ENCODE assay signal across 8 cellular contexts in genomic region chr9:129834489-129835127, GRCh38. TPM values are rescaled to one million over a fixed set of nuclear protein-coding genes. Genes with fewer than 3 reads are reported as not detected.
DNase-seq lines count a peak whose midpoint lies in the region; ATAC-seq, FAIRE-seq and TF ChIP-seq lines count a peak whose summit lies in the region.

No MANE protein-coding gene starts in this region.

- H3K4me3 ChIP-seq in astrocyte of the cerebellum (ENCODE audit: low read depth, low read length): peak overlapping the region; percentile 76
- peak overlapping the region; percentile 76 to 99 (median 99) for H3K4me3 ChIP-seq in keratinocyte (ENCODE audit: control insufficient read depth in 2 of 3, extremely low read depth in 1 of 3, insufficient read depth in 2 of 3, low read depth in 1 of 3, low read length in 3 of 3)

- H3K27me3 ChIP-seq in keratinocyte (ENCODE audit: control insufficient read depth, extremely low read depth, insufficient read depth, low read length): no peaks in the 10 kb centered on the region

- H3K9me3 Mint-ChIP-seq in stimulated activated effector memory CD8-positive, alpha-beta T cell treated with anti-CD3 and anti-CD28 coated beads, Interleukin-12 subunit alpha, Interleukin-12 subunit beta, amount 100 ng/mL, for 72 hours: no peaks in the 10 kb centered on the region

- ATAC-seq in GM18498 (IDR thresholded peaks at IDR 0.05; ENCODE audit: unreplicated experiment): peak; percentile 16
- ATAC-seq in HG02642 (IDR thresholded peaks at IDR 0.05; ENCODE audit: poor library complexity, unreplicated experiment): peak; percentile 16
- no peak for ATAC-seq in stimulated activated effector memory CD8-positive, alpha-beta T cell treated with anti-CD3 and anti-CD28 coated beads, Interleukin-12 subunit alpha, Interleukin-12 subunit beta, amount 100 ng/mL, for 72 hours

- in situ Hi-C loops in astrocyte of the cerebellum (cut with HindIII; ENCODE audit: low sequenced_read_pairs): loop anchor here (25.0 kb wide), 1 partner anchor 253 kb away; no protein-coding TSS in a partner anchor

- peak overlapping the region; percentile 97 for H2AFZ ChIP-seq in keratinocyte (ENCODE audit: control insufficient read depth, low read length)

- peak overlapping the region; percentile 97 for H3K4me2 ChIP-seq in keratinocyte (ENCODE audit: control insufficient read depth, extremely low read depth, insufficient read depth, low read depth, low read length)

- no peaks in the 10 kb centered on the region for H4K20me1 ChIP-seq in keratinocyte (ENCODE audit: control insufficient read depth, extremely low read depth, insufficient read depth, low read length)

- FAIRE-seq in keratinocyte (lab: Jason Lieb, UNC): no peak

- peak overlapping the region; percentile 98 for H3K4me3 Mint-ChIP-seq in stimulated activated effector memory CD8-positive, alpha-beta T cell treated with anti-CD3 and anti-CD28 coated beads, Interleukin-12 subunit alpha, Interleukin-12 subunit beta, amount 100 ng/mL, for 72 hours

- H3K9ac ChIP-seq in keratinocyte (ENCODE audit: control insufficient read depth, extremely low read depth, insufficient read depth, low read length): peak overlapping the region; percentile 93

- H3K4me1 ChIP-seq in keratinocyte (ENCODE audit: control insufficient read depth, extremely low read depth, insufficient read depth, low read length): peaks cover 15% of the 10 kb centered on the region

- H3K27ac Mint-ChIP-seq in stimulated activated effector memory CD8-positive, alpha-beta T cell treated with anti-CD3 and anti-CD28 coated beads, Interleukin-12 subunit alpha, Interleukin-12 subunit beta, amount 100 ng/mL, for 72 hours: peak overlapping the region; percentile 96

- peak overlapping the region; percentile 78 for H3K27ac ChIP-seq in keratinocyte (ENCODE audit: control insufficient read depth, insufficient read depth, low read length)

- H3K9me1 ChIP-seq in keratinocyte (ENCODE audit: control insufficient read depth, extremely low read depth, insufficient read depth, low read length): no peaks in the 10 kb centered on the region

- no peaks in the 10 kb centered on the region for H3K9me3 ChIP-seq in keratinocyte (ENCODE audit: control insufficient read depth, low read depth, low read length)

- dilution Hi-C loops in keratinocyte (cut with MboI; ENCODE audit: extremely low pct_ligation_motif_present, low sequenced_read_pairs): no loop called here

- DNase-seq in RKO (ENCODE audit: low spot score) (peak; percentile 50), astrocyte of the cerebellum (ENCODE audit: low read depth) (no peak), keratinocyte (ENCODE audit: low read depth, low spot score) (no peak), dedifferentiated amniotic fluid mesenchymal stem cell (ENCODE audit: extremely low spot score) (no peak), NCI-H187 treated with DMSO at 0.1 percent for 48 hours (lab: John Stamatoyannopoulos, UW) (no peak)
- no peak for DNase-seq in stimulated activated effector memory CD8-positive, alpha-beta T cell treated with anti-CD3 and anti-CD28 coated beads, Interleukin-12 subunit alpha, Interleukin-12 subunit beta, amount 100 ng/mL, for 72 hours (ENCODE audit: low spot score in 2 of 2)

- H3K4me1 Mint-ChIP-seq in stimulated activated effector memory CD8-positive, alpha-beta T cell treated with anti-CD3 and anti-CD28 coated beads, Interleukin-12 subunit alpha, Interleukin-12 subunit beta, amount 100 ng/mL, for 72 hours: peaks cover 43% of the 10 kb centered on the region

- peaks cover 75% of the 10 kb centered on the region for H3K36me3 Mint-ChIP-seq in stimulated activated effector memory CD8-positive, alpha-beta T cell treated with anti-CD3 and anti-CD28 coated beads, Interleukin-12 subunit alpha, Interleukin-12 subunit beta, amount 100 ng/mL, for 72 hours

- peaks cover 18% of the 10 kb centered on the region for H3K79me2 ChIP-seq in keratinocyte (ENCODE audit: control insufficient read depth, insufficient read depth, low read length)

- no peak for TF ChIP-seq CTCF in astrocyte of the cerebellum (IDR thresholded peaks at IDR 0.05; ENCODE audit: low read depth, low read length, missing control alignments)
- TF ChIP-seq CTCF in keratinocyte (optimal IDR thresholded peaks at IDR 0.05 in 1 of 3, IDR thresholded peaks at IDR 0.05 in 1 of 3, conservative IDR thresholded peaks at IDR 0.05 in 1 of 3; ENCODE audit: extremely low read depth in 1 of 3, insufficient read depth in 2 of 3, low read length in 3 of 3): no peak

- peaks cover 3 to 10% of the 10 kb centered on the region in 2 experiments for H3K36me3 ChIP-seq in keratinocyte (ENCODE audit: control insufficient read depth in 2 of 2, extremely low read depth in 1 of 2, insufficient read depth in 2 of 2, low read length in 2 of 2)

RNA-seq across cellular contexts. Expression of gene C9orf78, which starts 0.5 kb away (rescaled TPM):
- 37.4 to 69.9 TPM (median 66.5 TPM) in 3 replicates for polyA plus RNA-seq in keratinocyte
- polyA plus RNA-seq in keratinocyte (2011; ENCODE audit: low read depth): 96.2 TPM
- polyA plus RNA-seq in keratinocyte (2011; cell fraction: cytosol; rRNA removed): 65.1 and 84.3 TPM in 2 replicates
- 24.0 and 33.8 TPM in 2 replicates for polyA plus RNA-seq in keratinocyte (2011; cell fraction: nucleus; rRNA removed)
- 48.5 and 57.1 TPM in 2 replicates for polyA plus RNA-seq in keratinocyte (2012; ENCODE audit: low replicate concordance)
- 4.2 to 7.2 TPM (median 6.0 TPM) in 3 replicates for polyA minus RNA-seq in keratinocyte
- 20.0 TPM for polyA minus RNA-seq in keratinocyte (2011; cell fraction: cytosol; rRNA and poly(A)+ RNA removed)
- 4.7 and 8.5 TPM in 2 replicates for polyA minus RNA-seq in keratinocyte (2011; cell fraction: nucleus; rRNA and poly(A)+ RNA removed)

RNA-seq across cellular contexts. Expression of gene USP20, which starts 0.7 kb away (rescaled TPM):
- 6.4 to 10.0 TPM (median 9.1 TPM) in 3 replicates for polyA plus RNA-seq in keratinocyte
- polyA plus RNA-seq in keratinocyte (2011; ENCODE audit: low read depth): 11.5 TPM
- polyA plus RNA-seq in keratinocyte (2011; cell fraction: cytosol; rRNA removed): 3.7 and 9.1 TPM in 2 replicates
- 23.7 and 32.0 TPM in 2 replicates for polyA plus RNA-seq in keratinocyte (2011; cell fraction: nucleus; rRNA removed)
- polyA plus RNA-seq in keratinocyte (2012; ENCODE audit: low replicate concordance): 8.0 and 11.3 TPM in 2 replicates
- 8.2 to 13.7 TPM (median 9.5 TPM) in 3 replicates for polyA minus RNA-seq in keratinocyte
- 11.5 TPM for polyA minus RNA-seq in keratinocyte (2011; cell fraction: cytosol; rRNA and poly(A)+ RNA removed)
- polyA minus RNA-seq in keratinocyte (2011; cell fraction: nucleus; rRNA and poly(A)+ RNA removed): 15.9 and 20.3 TPM in 2 replicates

RNA-seq across cellular contexts. Expression of gene TOR1A, which starts 10.7 kb away (rescaled TPM):
- polyA plus RNA-seq in keratinocyte: 60.6 to 76.1 TPM (median 61.5 TPM) in 3 replicates
- polyA plus RNA-seq in keratinocyte (2011; ENCODE audit: low read depth): 26.1 TPM
- polyA plus RNA-seq in keratinocyte (2011; cell fraction: cytosol; rRNA removed): 47.6 and 59.3 TPM in 2 replicates
- polyA plus RNA-seq in keratinocyte (2011; cell fraction: nucleus; rRNA removed): 70.3 and 72.6 TPM in 2 replicates
- polyA plus RNA-seq in keratinocyte (2012; ENCODE audit: low replicate concordance): 39.2 and 39.6 TPM in 2 replicates
- polyA minus RNA-seq in keratinocyte: 25.9 to 36.6 TPM (median 35.0 TPM) in 3 replicates
- 43.2 TPM for polyA minus RNA-seq in keratinocyte (2011; cell fraction: cytosol; rRNA and poly(A)+ RNA removed)
- polyA minus RNA-seq in keratinocyte (2011; cell fraction: nucleus; rRNA and poly(A)+ RNA removed): 27.1 and 35.7 TPM in 2 replicates

RNA-seq across cellular contexts. Expression of gene TOR1B, which starts 31.6 kb away (rescaled TPM):
- 24.2 to 26.5 TPM (median 26.3 TPM) in 3 replicates for polyA plus RNA-seq in keratinocyte
- 17.8 TPM for polyA plus RNA-seq in keratinocyte (2011; ENCODE audit: low read depth)
- 11.6 and 14.1 TPM in 2 replicates for polyA plus RNA-seq in keratinocyte (2011; cell fraction: cytosol; rRNA removed)
- polyA plus RNA-seq in keratinocyte (2011; cell fraction: nucleus; rRNA removed): 47.0 and 48.2 TPM in 2 replicates
- 16.2 and 17.2 TPM in 2 replicates for polyA plus RNA-seq in keratinocyte (2012; ENCODE audit: low replicate concordance)
- 13.1 to 23.3 TPM (median 17.9 TPM) in 3 replicates for polyA minus RNA-seq in keratinocyte
- polyA minus RNA-seq in keratinocyte (2011; cell fraction: cytosol; rRNA and poly(A)+ RNA removed): 11.5 TPM
- 25.7 and 39.6 TPM in 2 replicates for polyA minus RNA-seq in keratinocyte (2011; cell fraction: nucleus; rRNA and poly(A)+ RNA removed)
